18 cellular contexts compared by ENCODE assay signal in genomic region chr5:133225671-133226152, GRCh38.
A peak's percentile ranks its signal among the peaks of the same experiment; 100 is the strongest.
DNase-seq lines count a peak whose midpoint lies in the region; ATAC-seq, FAIRE-seq and TF ChIP-seq lines count a peak whose summit lies in the region.
"Had no signal": no experiment of that assay in that cellular context is flagged by ENCODE, and none has a peak within 500 bp of the region (broad histone marks: within the 10 kb centered on the region; RNA-seq: fewer than 3 reads in every experiment).

No MANE protein-coding gene starts in this region.

- FAIRE-seq in pancreas (lab: Jason Lieb, UNC), result no peak

- H3K27me3 Mint-ChIP-seq in Calu3 (ENCODE audit: unreplicated experiment), result no peaks in the 10 kb centered on the region
- H3K27me3 Mint-ChIP-seq: activated naive CD8-positive, alpha-beta T cell had no signal

- H3K27ac ChIP-seq in pancreas, result peak overlapping the region in 3 of 4 donors; percentile 48 to 59 (median 51)

- DNase-seq in Calu3, result no peak
- DNase-seq in NCI-H446 treated with DMSO at 0.1 percent for 48 hours (lab: John Stamatoyannopoulos, UW), result peak; percentile 33
- DNase-seq in cerebellum (ENCODE audit: low spot score), result peak; percentile 83
- DNase-seq in pancreas, result peak in 2 of 6 donors; percentile 42 to 59
- no peak for DNase-seq in NCI-H1930 (lab: John Stamatoyannopoulos, UW)
- DNase-seq in KG1 (lab: John Stamatoyannopoulos, UW), result no peak
- DNase-seq: activated CD8-positive, alpha-beta memory T cell treated with anti-CD3 and anti-CD28 coated beads, Interleukin-2, amount 50 U/mL, for 48 hours; foreskin melanocyte; GDM1; KBM-7; NCI-H146; NCI-H82; stimulated activated naive CD8-positive, alpha-beta T cell treated with anti-CD3 and anti-CD28 coated beads, Interleukin-15, Interleukin-2, amounts not matched to agents 100 U/mL and 50 U/mL, for 24 hours had no signal

- no peaks in the 10 kb centered on the region for H3K27me3 ChIP-seq in pancreas

- H3K36me3 ChIP-seq in pancreas, result no peaks in the 10 kb centered on the region

- CTCF ChIA-PET in Calu3 (lab: Charles Lee), result interaction anchor here (0.9 to 2.2 kb wide), 3 partner anchors 15 to 418 kb away, joined by 3 to 9 read pairs (median 8); no protein-coding TSS in a partner anchor

- H3K9me3 ChIP-seq in pancreas, result no peaks in the 10 kb centered on the region

- H3K36me3 Mint-ChIP-seq in Calu3 (ENCODE audit: insufficient read depth, unreplicated experiment), result no peaks in the 10 kb centered on the region
- H3K36me3 Mint-ChIP-seq: WTC11 had no signal

- WGBS in pancreas, 2 donors, result 43 to 44% methylated on average over 7 of the region's 7 CpGs

- intact Hi-C loops in Calu3 (cut with micrococcal nuclease; ENCODE audit: unreplicated experiment), result no loop called here
- intact Hi-C loops in pancreas (cut with DNase I), result no loop called here

- ATAC-seq in pancreas, result peak; percentile 83 to 85 (median 85)
- no peak for ATAC-seq in GM19035 (IDR thresholded peaks at IDR 0.05; ENCODE audit: unreplicated experiment)
- ATAC-seq in HG03439 (IDR thresholded peaks at IDR 0.05; ENCODE audit: unreplicated experiment), result no peak
- ATAC-seq: stimulated activated naive CD8-positive, alpha-beta T cell treated with anti-CD3 and anti-CD28 coated beads, Interleukin-15, Interleukin-2, amounts not matched to agents 100 U/mL and 50 U/mL, for 24 hours; WTC11 had no signal

- no peak overlapping the region for H3K27ac Mint-ChIP-seq in Calu3 (ENCODE audit: unreplicated experiment)
- H3K27ac Mint-ChIP-seq: activated naive CD8-positive, alpha-beta T cell; B cell; WTC11 had no signal

- no peaks in the 10 kb centered on the region for H3K9me3 Mint-ChIP-seq in Calu3 (ENCODE audit: low read depth, unreplicated experiment)
- H3K9me3 Mint-ChIP-seq: WTC11 had no signal

- H3K4me1 ChIP-seq in pancreas, result peaks cover 6 to 13% (median 10%) of the 10 kb centered on the region in 3 donors

- peaks cover 23% of the 10 kb centered on the region for H3K4me1 Mint-ChIP-seq in Calu3 (ENCODE audit: low read depth, unreplicated experiment)
- H3K4me1 Mint-ChIP-seq: B cell had no signal

- BruUV-seq in Calu3 (replicated peaks; lab: Mats Ljungman, UMichigan), result no TSS peak

- H3K4me3 Mint-ChIP-seq in Calu3 (ENCODE audit: low read depth, unreplicated experiment), result peak overlapping the region; percentile 15
- H3K4me3 Mint-ChIP-seq: activated naive CD8-positive, alpha-beta T cell; B cell; WTC11 had no signal

- no peak for TF ChIP-seq CTCF in Calu3 (IDR thresholded peaks at IDR 0.05; ENCODE audit: unreplicated experiment)
- no peak for TF ChIP-seq CTCF in pancreas (IDR thresholded peaks at IDR 0.05)

- no peak overlapping the region for H3K4me3 ChIP-seq in pancreas

Comparison
In these comparisons a context has a peak if more than half of its experiments do, and no peak if none do; other contexts are left out.
1. DNase-seq: peak in NCI-H446 treated with DMSO at 0.1 percent for 48 hours (single experiment) and cerebellum (single experiment); none in Calu3 (single experiment), NCI-H1930 (0 of 2) and KG1 (single experiment).
2. ATAC-seq: peak in pancreas (4 of 4); none in GM19035 (single experiment) and HG03439 (single experiment).